In genomic region chr1:16884487-16884886, GRCh38 we compare ENCODE assay signal across 11 cellular contexts. TPM values are rescaled to one million over a fixed set of nuclear protein-coding genes. Genes with fewer than 3 reads are reported as not detected.
"Had no signal": no experiment of that assay in that cellular context is flagged by ENCODE, and none has a peak within 500 bp of the region (broad histone marks: within the 10 kb centered on the region; RNA-seq: fewer than 3 reads in every experiment).

No MANE protein-coding gene starts in this region.

RNA-seq across cellular contexts. Expression of gene RNU1-2, which starts 11.3 kb away (rescaled TPM):
- total RNA-seq: osteoblast, right atrium auricular region had no signal
- polyA plus RNA-seq: naive thymus-derived CD4-positive, alpha-beta T cell; neural cell; ovary; pancreas; psoas muscle; right cardiac atrium; sigmoid colon; small intestine; spleen had no signal
